ENCODE assay signal across 15 cellular contexts in genomic region chr10:92571649-92572048, GRCh38. TPM values are rescaled to one million over a fixed set of nuclear protein-coding genes. Genes with fewer than 3 reads are reported as not detected.
DNase-seq lines count a peak whose midpoint lies in the region; TF ChIP-seq lines count a peak whose summit lies in the region.
"Had no signal": no experiment of that assay in that cellular context is flagged by ENCODE, and none has a peak within 500 bp of the region (broad histone marks: within the 10 kb centered on the region; RNA-seq: fewer than 3 reads in every experiment).

No MANE protein-coding gene starts in this region.

- H3K27ac Mint-ChIP-seq in activated CD4-positive, alpha-beta T cell treated with anti-CD3 and anti-CD28 coated beads, Interleukin-2, amount 10 ng/mL, durations not matched to agents 24 days and 14 days: no peak overlapping the region

- H3K36me3 Mint-ChIP-seq in activated CD4-positive, alpha-beta T cell treated with anti-CD3 and anti-CD28 coated beads, Interleukin-2, amount 10 ng/mL, durations not matched to agents 24 days and 14 days (ENCODE audit: low read depth): peaks cover 30% of the 10 kb centered on the region
- H3K36me3 Mint-ChIP-seq: naive B cell had no signal

- H3K27me3 ChIP-seq in KMS-11 (ENCODE audit: insufficient read depth, low read depth): no peaks in the 10 kb centered on the region
- H3K27me3 ChIP-seq in parathyroid adenoma (ENCODE audit: control insufficient read depth, insufficient read depth, low read length): no peaks in the 10 kb centered on the region
- H3K27me3 ChIP-seq in colonic mucosa: no peaks in the 10 kb centered on the region

- no peak overlapping the region for H3K4me3 ChIP-seq in KMS-11 (IDR thresholded peaks at IDR 0.05; ENCODE audit: insufficient read depth, low read depth, low read length)
- H3K4me3 ChIP-seq in choroid plexus epithelial cell (ENCODE audit: low read depth, low read length): no peak overlapping the region
- peak overlapping the region; percentile 93 for H3K4me3 ChIP-seq in parathyroid adenoma (ENCODE audit: low read depth, low read length)
- H3K4me3 ChIP-seq in colonic mucosa: no peak overlapping the region

- H3K36me3 ChIP-seq in KMS-11 (ENCODE audit: insufficient read depth) (peaks cover 4% of the 10 kb centered on the region; the same call in 1 of the 2 replicates), parathyroid adenoma (ENCODE audit: control insufficient read depth, insufficient read depth, low read length) (no peaks in the 10 kb centered on the region), colonic mucosa (no peaks in the 10 kb centered on the region)

- H3K9ac ChIP-seq in KMS-11 (no peak overlapping the region), parathyroid adenoma (no peak overlapping the region), colonic mucosa (ENCODE audit: low read depth in 2 of 2, low read length in 2 of 2) (no peak overlapping the region)

- H3K4me3 Mint-ChIP-seq in activated CD4-positive, alpha-beta T cell treated with anti-CD3 and anti-CD28 coated beads, Interleukin-2, amount 10 ng/mL, durations not matched to agents 24 days and 14 days: peak overlapping the region; percentile 12

- H3K4me2 ChIP-seq in KMS-11: peak overlapping the region; percentile 79; the same call in 1 of the 2 replicates
- H3K4me2 ChIP-seq in parathyroid adenoma (ENCODE audit: low read length): peak overlapping the region; percentile 40

- H3K27me3 Mint-ChIP-seq in activated CD4-positive, alpha-beta T cell treated with anti-CD3 and anti-CD28 coated beads, Interleukin-2, amount 10 ng/mL, durations not matched to agents 24 days and 14 days: no peaks in the 10 kb centered on the region
- H3K27me3 Mint-ChIP-seq: naive B cell had no signal

- no peak for DNase-seq in activated CD4-positive, alpha-beta T cell treated with anti-CD3 and anti-CD28 coated beads, Interleukin-2, amount 10 ng/mL, durations not matched to agents 24 days and 14 days
- DNase-seq in activated CD4-positive, alpha-beta T cell treated with anti-CD3 and anti-CD28 coated beads for 1 hour: no peak
- DNase-seq in choroid plexus epithelial cell (ENCODE audit: low read depth) (peak; percentile 59), NCI-H1105 (lab: John Stamatoyannopoulos, UW) (no peak), pons (ENCODE audit: low spot score) (no peak), colonic mucosa (no peak)
- DNase-seq: ACHN; activated CD4-positive, alpha-beta T cell treated with anti-CD3 and anti-CD28 coated beads for 48 hours; naive B cell; NCI-H524 treated with DMSO at 0.1 percent for 48 hours; stimulated activated naive CD4-positive, alpha-beta T cell had no signal

- TF ChIP-seq CTCF in KMS-11 (conservative IDR thresholded peaks at IDR 0.05; ENCODE audit: low read depth, low read length): no peak
- no peak for TF ChIP-seq CTCF in choroid plexus epithelial cell (conservative IDR thresholded peaks at IDR 0.05; ENCODE audit: low read depth, low read length)
- no peak for TF ChIP-seq CTCF in parathyroid adenoma (IDR thresholded peaks at IDR 0.05)
- no peak for TF ChIP-seq CTCF in colonic mucosa (IDR thresholded peaks at IDR 0.05)

- no peaks in the 10 kb centered on the region for H3K9me3 Mint-ChIP-seq in activated CD4-positive, alpha-beta T cell treated with anti-CD3 and anti-CD28 coated beads, Interleukin-2, amount 10 ng/mL, durations not matched to agents 24 days and 14 days
- H3K9me3 Mint-ChIP-seq: activated naive CD4-positive, alpha-beta T cell treated with anti-CD3 and anti-CD28 coated beads, Interleukin-2, amount 50 U/mL, for 72 hours; naive B cell had no signal

- intact Hi-C loops in activated CD4-positive, alpha-beta T cell treated with anti-CD3 and anti-CD28 coated beads, Interleukin-2, amount 10 ng/mL, durations not matched to agents 24 days and 14 days (cut with micrococcal nuclease): loop anchor here (5.0 kb wide), 1 partner anchor 279 kb away; the partner anchor contains the start of genes CPEB3 and MARCHF5
- intact Hi-C loops in colonic mucosa (cut with DNase I): no loop called here

- H3K27ac ChIP-seq in KMS-11: no peak overlapping the region
- peak overlapping the region; percentile 9 for H3K27ac ChIP-seq in parathyroid adenoma
- no peak overlapping the region for H3K27ac ChIP-seq in colonic mucosa
- H3K27ac ChIP-seq: SK-N-MC had no signal

- H3K4me1 Mint-ChIP-seq in activated CD4-positive, alpha-beta T cell treated with anti-CD3 and anti-CD28 coated beads, Interleukin-2, amount 10 ng/mL, durations not matched to agents 24 days and 14 days: peaks cover 38% of the 10 kb centered on the region

- H2AFZ ChIP-seq in KMS-11 (ENCODE audit: low read depth): no peak overlapping the region
- no peak overlapping the region for H2AFZ ChIP-seq in parathyroid adenoma

- H3K79me2 ChIP-seq in KMS-11 (ENCODE audit: insufficient read depth, low read depth): peaks cover 64% of the 10 kb centered on the region
- H3K79me2 ChIP-seq in parathyroid adenoma: peaks cover 12% of the 10 kb centered on the region

- H3K9me3 ChIP-seq in parathyroid adenoma (ENCODE audit: control insufficient read depth, low read length): no peaks in the 10 kb centered on the region
- no peaks in the 10 kb centered on the region for H3K9me3 ChIP-seq in colonic mucosa

- H3K4me1 ChIP-seq in KMS-11 (ENCODE audit: low read depth, poor library complexity, severe bottlenecking) (peaks cover 31% of the 10 kb centered on the region), parathyroid adenoma (peaks cover 29% of the 10 kb centered on the region), colonic mucosa (no peaks in the 10 kb centered on the region)

- H4K20me1 ChIP-seq in KMS-11 (ENCODE audit: insufficient read depth): no peaks in the 10 kb centered on the region

RNA-seq across cellular contexts. Expression of gene IDE, which starts 2.2 kb away (rescaled TPM):
- total RNA-seq in activated CD4-positive, alpha-beta T cell treated with anti-CD3 and anti-CD28 coated beads, Interleukin-2, amount 10 ng/mL, durations not matched to agents 24 days and 14 days: 47.9 and 50.2 TPM in 2 replicates
- total RNA-seq in colonic mucosa: 10 to 100 TPM; 39.0 to 44.8 TPM

RNA-seq across cellular contexts. Expression of gene KIF11, which starts 21.3 kb away (rescaled TPM):
- total RNA-seq in activated CD4-positive, alpha-beta T cell treated with anti-CD3 and anti-CD28 coated beads, Interleukin-2, amount 10 ng/mL, durations not matched to agents 24 days and 14 days: 39.0 and 39.9 TPM in 2 replicates
- total RNA-seq in colonic mucosa: 10 to 100 TPM; 10.2 to 31.6 TPM
